23 cellular contexts compared by ENCODE assay signal in the genomic region with DNA sequence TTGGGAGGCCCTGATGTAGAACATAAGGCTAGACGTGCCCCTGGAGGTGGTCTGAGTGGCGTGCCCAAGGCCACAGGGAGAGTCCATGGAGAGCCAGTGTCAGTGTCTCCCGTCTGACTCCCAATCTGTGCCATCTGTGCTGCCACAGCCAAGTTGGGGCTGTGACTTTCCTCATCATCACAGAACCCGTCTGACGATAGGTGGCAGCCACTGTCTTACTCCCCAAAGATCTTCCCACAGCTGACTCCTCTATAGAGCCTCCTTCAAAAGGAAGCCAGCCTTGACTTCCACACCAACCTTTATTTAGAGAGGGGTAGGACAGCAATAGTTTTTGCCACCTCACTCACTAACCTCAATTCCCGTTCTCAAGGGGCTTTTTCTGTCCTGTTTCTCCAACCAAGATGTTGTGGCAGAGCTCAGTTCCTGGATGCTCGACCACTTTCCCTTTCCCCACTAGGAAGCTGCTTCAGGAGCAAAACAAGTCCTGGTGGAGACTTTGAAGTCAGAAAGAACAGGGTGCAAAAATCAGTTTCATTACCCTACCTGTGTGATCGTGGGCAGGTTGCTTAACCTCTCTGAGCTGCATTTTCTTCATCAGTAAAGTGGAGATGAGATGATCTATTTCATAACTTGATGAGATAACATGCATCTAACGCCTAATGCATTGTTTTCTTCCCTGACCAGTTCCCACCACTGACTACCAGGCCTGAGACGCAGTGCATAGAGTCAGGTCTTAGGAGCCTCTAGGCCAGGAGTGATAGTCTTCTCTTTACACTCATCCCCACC.
"Had no signal": no experiment of that assay in that cellular context is flagged by ENCODE, and none has a peak within 500 bp of the region (broad histone marks: within the 10 kb centered on the region; RNA-seq: fewer than 3 reads in every experiment).

No MANE protein-coding gene starts in this region.

- H3K9me3 Mint-ChIP-seq: activated CD4-positive, alpha-beta T cell treated with anti-CD3 and anti-CD28 coated beads, Interleukin-2, amount 10 ng/mL, durations not matched to agents 24 days and 14 days; activated naive CD4-positive, alpha-beta T cell treated with anti-CD3 and anti-CD28 coated beads, Interleukin-2, amount 10 ng/mL, durations not matched to agents 7 days and 5 days; activated naive CD8-positive, alpha-beta T cell treated with anti-CD3 and anti-CD28 coated beads, Interleukin-2, amount 50 U/mL, for 24 hours; activated T-cell treated with anti-CD3 and anti-CD28 coated beads, Interleukin-2, amount 50 U/mL, for 4 hours; T-helper 1 cell treated with Interleukin-12 subunit alpha and Interleukin-12 subunit beta and Interleukin-4 antibody, amounts not matched to agents 30 μg/mL and 1 μg/mL, for 36 hours had no signal

- DNase-seq: activated CD4-positive, alpha-beta T cell treated with anti-CD3 and anti-CD28 coated beads, Interleukin-2, amount 10 ng/mL, durations not matched to agents 24 days and 14 days; activated CD8-positive, alpha-beta memory T cell treated with anti-CD3 and anti-CD28 coated beads, Interleukin-2, amount 50 U/mL, for 4 hours; activated naive CD4-positive, alpha-beta T cell treated with anti-CD3 and anti-CD28 coated beads, Interleukin-2, amount 10 ng/mL, durations not matched to agents 7 days and 5 days; activated naive CD8-positive, alpha-beta T cell treated with anti-CD3 and anti-CD28 coated beads, Interleukin-2, amount 50 U/mL, for 24 hours; activated T-cell treated with anti-CD3 and anti-CD28 coated beads, Interleukin-2, amount 50 U/mL, for 4 hours; aorta; cerebellar nuclear complex; effector CD8-positive, alpha-beta T cell; esophagus squamous epithelium; heart right ventricle; kidney glomerular epithelial cell; left ventricle myocardium inferior; naive thymus-derived CD4-positive, alpha-beta T cell; occipital lobe; right cardiac atrium; stimulated activated CD4-positive, alpha-beta T cell treated with anti-CD3 and anti-CD28 coated beads, Interleukin-15, amount 100 ng/mL, for 24 hours; stimulated activated CD4-positive, alpha-beta T cell treated with anti-CD3 and anti-CD28 coated beads, Interleukin-2, amount 100 ng/mL, for 48 hours; testis; upper lobe of left lung had no signal

- H3K4me3 ChIP-seq: breast epithelium, esophagus squamous epithelium, heart right ventricle, left ventricle myocardium inferior, prostate gland, testis, upper lobe of left lung had no signal

- H3K36me3 ChIP-seq: breast epithelium, esophagus squamous epithelium, heart right ventricle, left ventricle myocardium inferior, prostate gland, upper lobe of left lung had no signal

- H3K9me3 ChIP-seq: breast epithelium, esophagus squamous epithelium, heart right ventricle, left ventricle myocardium inferior, prostate gland, testis, upper lobe of left lung had no signal

- H3K27me3 ChIP-seq: esophagus squamous epithelium, heart right ventricle, testis, upper lobe of left lung had no signal

- FAIRE-seq: endothelial cell of umbilical vein had no signal

- H3K27me3 Mint-ChIP-seq: activated CD4-positive, alpha-beta T cell treated with anti-CD3 and anti-CD28 coated beads, Interleukin-2, amount 10 ng/mL, durations not matched to agents 24 days and 14 days; activated naive CD4-positive, alpha-beta T cell treated with anti-CD3 and anti-CD28 coated beads, Interleukin-2, amount 10 ng/mL, durations not matched to agents 7 days and 5 days; activated naive CD8-positive, alpha-beta T cell treated with anti-CD3 and anti-CD28 coated beads, Interleukin-2, amount 50 U/mL, for 24 hours had no signal

- H3K4me1 ChIP-seq: breast epithelium, prostate gland, upper lobe of left lung had no signal

- H3K27ac Mint-ChIP-seq: activated CD4-positive, alpha-beta T cell treated with anti-CD3 and anti-CD28 coated beads, Interleukin-2, amount 10 ng/mL, durations not matched to agents 24 days and 14 days; activated naive CD4-positive, alpha-beta T cell treated with anti-CD3 and anti-CD28 coated beads, Interleukin-2, amount 10 ng/mL, durations not matched to agents 7 days and 5 days; activated naive CD8-positive, alpha-beta T cell treated with anti-CD3 and anti-CD28 coated beads, Interleukin-2, amount 50 U/mL, for 24 hours; naive thymus-derived CD4-positive, alpha-beta T cell; T-helper 1 cell treated with Interleukin-12 subunit alpha and Interleukin-12 subunit beta and Interleukin-4 antibody, amounts not matched to agents 30 μg/mL and 1 μg/mL, for 36 hours had no signal

- H3K27ac ChIP-seq: breast epithelium, esophagus squamous epithelium, left ventricle myocardium inferior, prostate gland, testis, upper lobe of left lung had no signal

- H3K4me1 Mint-ChIP-seq: activated CD4-positive, alpha-beta T cell treated with anti-CD3 and anti-CD28 coated beads, Interleukin-2, amount 10 ng/mL, durations not matched to agents 24 days and 14 days; activated naive CD4-positive, alpha-beta T cell treated with anti-CD3 and anti-CD28 coated beads, Interleukin-2, amount 10 ng/mL, durations not matched to agents 7 days and 5 days; activated naive CD8-positive, alpha-beta T cell treated with anti-CD3 and anti-CD28 coated beads, Interleukin-2, amount 50 U/mL, for 24 hours; naive thymus-derived CD4-positive, alpha-beta T cell had no signal

- ATAC-seq: activated naive CD8-positive, alpha-beta T cell treated with anti-CD3 and anti-CD28 coated beads, Interleukin-2, amount 50 U/mL, for 24 hours; activated T-cell treated with anti-CD3 and anti-CD28 coated beads, Interleukin-2, amount 50 U/mL, for 4 hours; heart right ventricle; naive thymus-derived CD4-positive, alpha-beta T cell; right cardiac atrium had no signal

- H3K36me3 Mint-ChIP-seq: activated naive CD4-positive, alpha-beta T cell treated with anti-CD3 and anti-CD28 coated beads, Interleukin-2, amount 10 ng/mL, durations not matched to agents 7 days and 5 days; naive thymus-derived CD4-positive, alpha-beta T cell had no signal

- H3K4me3 Mint-ChIP-seq: activated CD4-positive, alpha-beta T cell treated with anti-CD3 and anti-CD28 coated beads, Interleukin-2, amount 10 ng/mL, durations not matched to agents 24 days and 14 days; activated naive CD4-positive, alpha-beta T cell treated with anti-CD3 and anti-CD28 coated beads, Interleukin-2, amount 10 ng/mL, durations not matched to agents 7 days and 5 days; activated naive CD8-positive, alpha-beta T cell treated with anti-CD3 and anti-CD28 coated beads, Interleukin-2, amount 50 U/mL, for 24 hours; activated T-cell treated with anti-CD3 and anti-CD28 coated beads, Interleukin-2, amount 50 U/mL, for 4 hours; naive thymus-derived CD4-positive, alpha-beta T cell; T-helper 1 cell treated with Interleukin-12 subunit alpha and Interleukin-12 subunit beta and Interleukin-4 antibody, amounts not matched to agents 30 μg/mL and 1 μg/mL, for 36 hours had no signal
